ENCODE assay signal across 10 cellular contexts in genomic region chr14:71403673-71404072, GRCh38.
DNase-seq lines count a peak whose midpoint lies in the region; ATAC-seq, FAIRE-seq and TF ChIP-seq lines count a peak whose summit lies in the region.
"Had no signal": no experiment of that assay in that cellular context is flagged by ENCODE, and none has a peak within 500 bp of the region (broad histone marks: within the 10 kb centered on the region; RNA-seq: fewer than 3 reads in every experiment).

No MANE protein-coding gene starts in this region.

- no peak overlapping the region for H3K27ac Mint-ChIP-seq in T-cell

- peaks cover 33 to 48% (median 36%) of the 10 kb centered on the region in 3 donors for H3K4me1 Mint-ChIP-seq in T-cell

- no peak for FAIRE-seq in H54 (lab: Jason Lieb, UNC)

- no peaks in the 10 kb centered on the region for H3K9me3 Mint-ChIP-seq in T-cell

- peaks cover 11% of the 10 kb centered on the region for H3K36me3 Mint-ChIP-seq in T-cell

- no peak for TF ChIP-seq CTCF in fibroblast of villous mesenchyme (IDR thresholded peaks at IDR 0.05; ENCODE audit: insufficient read depth, low read depth, low read length)
- no peak for TF ChIP-seq CTCF in GM10266 (IDR thresholded peaks at IDR 0.05; ENCODE audit: control insufficient read depth, insufficient read depth, low read depth, missing control alignments)

- DNase-seq in NK-92 treated with Interleukin-12 subunit alpha and Interleukin-12 subunit beta, amount 100 ng/mL, for 24 hours (lab: John Stamatoyannopoulos, UW), result peak; percentile 6
- DNase-seq in NK-92 (lab: John Stamatoyannopoulos, UW; ENCODE audit: unreplicated experiment) (no peak), T-cell (peak in 21 of 34 experiments; percentile 5 to 44 (median 19)), fibroblast of villous mesenchyme (ENCODE audit: low read depth) (peak; percentile 36), NCI-H774 (lab: John Stamatoyannopoulos, UW) (no peak), H54 (ENCODE audit: insufficient read length, low spot score) (no peak), GM10266 (ENCODE audit: extremely low spot score) (no peak)

- CTCF ChIA-PET in T-cell (lab: Charles Lee), result interaction anchor here (0.6 to 2.7 kb wide), 15 partner anchors 9 to 286 kb away, joined by 3 to 12 read pairs (median 6); no protein-coding TSS in a partner anchor

- H3K4me3 ChIP-seq in fibroblast of villous mesenchyme (ENCODE audit: low read depth, low read length), result no peak overlapping the region
- H3K4me3 ChIP-seq: BLaER1, SJSA1 had no signal

- POLR2A ChIA-PET in T-cell (lab: Charles Lee), result interaction anchor here (0.6 to 1.1 kb wide), 6 partner anchors 18 to 82 kb away, joined by 3 to 11 read pairs (median 4); no protein-coding TSS in a partner anchor

- H3K27me3 Mint-ChIP-seq in T-cell, result no peaks in the 10 kb centered on the region

- ATAC-seq in HG03432 (IDR thresholded peaks at IDR 0.05; ENCODE audit: unreplicated experiment) (peak; percentile 54), T-cell (replicated peaks in 1 of 4) (peak in 3 of 4 experiments; percentile 47 to 70 (median 59))

- no peak for TF ChIP-seq POLR2A in H54 (IDR thresholded peaks at IDR 0.05; ENCODE audit: low read depth, low read length)

- H3K4me3 Mint-ChIP-seq in T-cell, result no peak overlapping the region

Comparison
In these comparisons a context has a peak if more than half of its experiments do, and no peak if none do; other contexts are left out.
1. DNase-seq: peak in NK-92 treated with Interleukin-12 subunit alpha and Interleukin-12 subunit beta, amount 100 ng/mL, for 24 hours (single experiment), T-cell (21 of 34) and fibroblast of villous mesenchyme (single experiment); none in NK-92 (single experiment), NCI-H774 (single experiment), H54 (single experiment) and GM10266 (single experiment).